ENCODE assay signal across 8 cellular contexts in genomic region chr18:48939368-48940097, GRCh38. TPM values are rescaled to one million over a fixed set of nuclear protein-coding genes. Genes with fewer than 3 reads are reported as not detected.
A peak's percentile ranks its signal among the peaks of the same experiment; 100 is the strongest.
DNase-seq lines count a peak whose midpoint lies in the region; ATAC-seq and TF ChIP-seq lines count a peak whose summit lies in the region.

No MANE protein-coding gene starts in this region.

- H3K4me3 ChIP-seq in BJ (ENCODE audit: low read depth, low read length) (peak overlapping the region; percentile 14), epithelial cell of proximal tubule (ENCODE audit: low read depth, low read length) (peak overlapping the region; percentile 37)

- H3K9me3 Mint-ChIP-seq in nephron = no peaks in the 10 kb centered on the region

- DNase-seq in BJ (ENCODE audit: low read depth) (no peak), RWPE1 (ENCODE audit: low spot score) (no peak), epithelial cell of proximal tubule (ENCODE audit: low read depth) (no peak), NAMALWA (ENCODE audit: low spot score) (no peak), T-helper 9 cell (no peak)

- CTCF ChIA-PET in BJ (lab: Yijun Ruan, JAX) = no interaction called here
- CTCF ChIA-PET in RWPE1 (lab: Yijun Ruan, JAX) = no interaction called here

- peaks cover 96% of the 10 kb centered on the region for H3K4me1 Mint-ChIP-seq in nephron

- peak overlapping the region; percentile 90 for H3K27ac ChIP-seq in RWPE1

- ATAC-seq in GM21737 (IDR thresholded peaks at IDR 0.05; ENCODE audit: unreplicated experiment) = no peak
- no peak for ATAC-seq in GM21360 (IDR thresholded peaks at IDR 0.05; ENCODE audit: unreplicated experiment)

- TF ChIP-seq CTCF in BJ (IDR thresholded peaks at IDR 0.05; ENCODE audit: insufficient read depth, low read depth, low read length) (no peak), RWPE1 (conservative IDR thresholded peaks at IDR 0.05; ENCODE audit: low read depth) (no peak), epithelial cell of proximal tubule (conservative IDR thresholded peaks at IDR 0.05; ENCODE audit: low read depth, low read length) (no peak), nephron (IDR thresholded peaks at IDR 0.05; ENCODE audit: unreplicated experiment in 3 of 3) (no peak)

- POLR2A ChIA-PET in BJ (lab: Charles Lee) = interaction anchor here (0.7 kb wide), 1 partner anchor 443 kb away, joined by 3 read pairs; no protein-coding TSS in a partner anchor
- POLR2A ChIA-PET in RWPE1 (lab: Yijun Ruan, JAX; ENCODE audit: low non-redundant PET) = no interaction called here

- no peaks in the 10 kb centered on the region for H3K27me3 Mint-ChIP-seq in nephron (ENCODE audit: low read depth)

- peak overlapping the region; percentile 92 to 96 (median 93) for H3K27ac Mint-ChIP-seq in nephron

- H3K27me3 ChIP-seq in BJ (ENCODE audit: control insufficient read depth, insufficient read depth, low read length) = no peaks in the 10 kb centered on the region

- peaks cover 74% of the 10 kb centered on the region for H3K36me3 Mint-ChIP-seq in nephron (ENCODE audit: low read depth)

- peak overlapping the region; percentile 48 to 86 (median 72) for H3K4me3 Mint-ChIP-seq in nephron

- peaks cover 18% of the 10 kb centered on the region for H3K36me3 ChIP-seq in BJ (ENCODE audit: control insufficient read depth, insufficient read depth, low read length)

RNA-seq across cellular contexts. Expression of gene SMAD7, which starts 11.2 kb away (rescaled TPM):
- 21.0 and 24.2 TPM in 2 replicates for polyA plus RNA-seq in BJ (2011; rRNA removed)
- 38.7 and 56.0 TPM in 2 replicates for polyA minus RNA-seq in BJ (2011; rRNA and poly(A)+ RNA removed)
- total RNA-seq in epithelial cell of proximal tubule = 17.4 and 30.4 TPM in 2 replicates
